34 cellular contexts compared by ENCODE assay signal in genomic region chr16:64872101-64872500, GRCh38.
"Had no signal": no experiment of that assay in that cellular context is flagged by ENCODE, and none has a peak within 500 bp of the region (broad histone marks: within the 10 kb centered on the region; RNA-seq: fewer than 3 reads in every experiment).

No MANE protein-coding gene starts in this region.

- H3K27ac Mint-ChIP-seq: activated CD4-positive, alpha-beta memory T cell treated with anti-CD3 and anti-CD28 coated beads for 36 hours; activated CD4-positive, alpha-beta T cell treated with anti-CD3 and anti-CD28 coated beads for 36 hours; activated CD4-positive, alpha-beta T cell treated with anti-CD3 and anti-CD28 coated beads, Interleukin-2, amount 10 ng/mL, durations not matched to agents 24 days and 14 days; activated CD8-positive, alpha-beta memory T cell treated with anti-CD3 and anti-CD28 coated beads, Interleukin-2, amount 10 ng/mL, durations not matched to agents 7 days and 5 days; activated CD8-positive, alpha-beta T cell treated with anti-CD3 and anti-CD28 coated beads, Interleukin-2, amount 10 ng/mL, durations not matched to agents 7 days and 5 days; activated naive CD4-positive, alpha-beta T cell treated with anti-CD3 and anti-CD28 coated beads for 36 hours; activated naive CD4-positive, alpha-beta T cell treated with anti-CD3 and anti-CD28 coated beads, Interleukin-2, amount 50 U/mL, for 24 hours; activated naive CD8-positive, alpha-beta T cell treated with anti-CD3 and anti-CD28 coated beads for 36 hours; activated naive CD8-positive, alpha-beta T cell treated with anti-CD3 and anti-CD28 coated beads, Interleukin-2, amount 50 U/mL, for 24 hours; activated T-helper 1 cell treated with anti-CD3 and anti-CD28 coated beads, Interleukin-12 subunit alpha, Interleukin-12 subunit beta, Interleukin-2, Interleukin-4 antibody, amounts not matched to agents 30 ng/mL and 10 ng/mL and 1 ng/mL, durations not matched to agents 14 hours and 24 hours and 36 hours; activated T-helper 2 cell treated with anti-CD3 and anti-CD28 coated beads, Interferon-gamma antibody, Interleukin-2, Interleukin-4, amounts not matched to agents 10 μg/mL and 5 μg/mL and 100 μg/mL, durations not matched to agents 14 hours and 24 hours and 36 hours; brain; dendritic cell treated with granulocyte-macrophage colony-stimulating factor and Interleukin-4, amounts not matched to agents 40 ng/mL and 50 ng/mL, for 4 days; endodermal cell had no signal

- H3K4me3 ChIP-seq: adrenal gland, breast epithelium, coronary artery, dorsolateral prefrontal cortex, esophagus muscularis mucosa, gastrocnemius medialis had no signal

- H3K27me3 Mint-ChIP-seq: activated CD4-positive, alpha-beta memory T cell treated with anti-CD3 and anti-CD28 coated beads for 36 hours; activated CD4-positive, alpha-beta T cell treated with anti-CD3 and anti-CD28 coated beads for 36 hours; activated CD4-positive, alpha-beta T cell treated with anti-CD3 and anti-CD28 coated beads, Interleukin-2, amount 10 ng/mL, durations not matched to agents 24 days and 14 days; activated CD8-positive, alpha-beta memory T cell treated with anti-CD3 and anti-CD28 coated beads, Interleukin-2, amount 10 ng/mL, durations not matched to agents 7 days and 5 days; activated naive CD4-positive, alpha-beta T cell treated with anti-CD3 and anti-CD28 coated beads, Interleukin-2, amount 50 U/mL, for 24 hours; activated naive CD8-positive, alpha-beta T cell treated with anti-CD3 and anti-CD28 coated beads for 36 hours; activated naive CD8-positive, alpha-beta T cell treated with anti-CD3 and anti-CD28 coated beads, Interleukin-2, amount 50 U/mL, for 24 hours; central memory CD8-positive, alpha-beta T cell; dendritic cell treated with granulocyte-macrophage colony-stimulating factor and Interleukin-4, amounts not matched to agents 40 ng/mL and 50 ng/mL, for 4 days had no signal

- ATAC-seq: activated CD4-positive, alpha-beta T cell treated with anti-CD3 and anti-CD28 coated beads for 36 hours; activated CD8-positive, alpha-beta memory T cell treated with anti-CD3 and anti-CD28 coated beads, Interleukin-2, amount 10 ng/mL, durations not matched to agents 7 days and 5 days; activated CD8-positive, alpha-beta T cell treated with anti-CD3 and anti-CD28 coated beads, Interleukin-2, amount 10 ng/mL, durations not matched to agents 7 days and 5 days; activated naive CD8-positive, alpha-beta T cell treated with anti-CD3 and anti-CD28 coated beads, Interleukin-2, amount 50 U/mL, for 24 hours; foreskin keratinocyte; gastrocnemius medialis had no signal

- H3K36me3 ChIP-seq: adrenal gland, breast epithelium, esophagus muscularis mucosa, gastrocnemius medialis had no signal

- H3K27ac ChIP-seq: adrenal gland, breast epithelium, coronary artery, dorsolateral prefrontal cortex, esophagus muscularis mucosa, foreskin keratinocyte, gastrocnemius medialis had no signal

- H3K4me3 Mint-ChIP-seq: activated CD4-positive, alpha-beta memory T cell treated with anti-CD3 and anti-CD28 coated beads for 36 hours; activated CD4-positive, alpha-beta T cell treated with anti-CD3 and anti-CD28 coated beads for 36 hours; activated CD4-positive, alpha-beta T cell treated with anti-CD3 and anti-CD28 coated beads, Interleukin-2, amount 10 ng/mL, durations not matched to agents 24 days and 14 days; activated CD8-positive, alpha-beta memory T cell treated with anti-CD3 and anti-CD28 coated beads, Interleukin-2, amount 10 ng/mL, durations not matched to agents 7 days and 5 days; activated CD8-positive, alpha-beta T cell treated with anti-CD3 and anti-CD28 coated beads, Interleukin-2, amount 10 ng/mL, durations not matched to agents 7 days and 5 days; activated naive CD4-positive, alpha-beta T cell treated with anti-CD3 and anti-CD28 coated beads for 36 hours; activated naive CD4-positive, alpha-beta T cell treated with anti-CD3 and anti-CD28 coated beads, Interleukin-2, amount 50 U/mL, for 24 hours; activated naive CD8-positive, alpha-beta T cell treated with anti-CD3 and anti-CD28 coated beads for 36 hours; activated naive CD8-positive, alpha-beta T cell treated with anti-CD3 and anti-CD28 coated beads, Interleukin-2, amount 50 U/mL, for 24 hours; activated T-helper 1 cell treated with anti-CD3 and anti-CD28 coated beads, Interleukin-12 subunit alpha, Interleukin-12 subunit beta, Interleukin-2, Interleukin-4 antibody, amounts not matched to agents 30 ng/mL and 10 ng/mL and 1 ng/mL, durations not matched to agents 14 hours and 24 hours and 36 hours; brain; central memory CD8-positive, alpha-beta T cell; dendritic cell treated with granulocyte-macrophage colony-stimulating factor and Interleukin-4, amounts not matched to agents 40 ng/mL and 50 ng/mL, for 4 days; endodermal cell had no signal

- H3K9me3 ChIP-seq: adrenal gland, breast epithelium, esophagus muscularis mucosa, gastrocnemius medialis had no signal

- DNase-seq: activated CD4-positive, alpha-beta memory T cell treated with anti-CD3 and anti-CD28 coated beads for 36 hours; activated CD4-positive, alpha-beta T cell treated with anti-CD3 and anti-CD28 coated beads for 36 hours; activated CD4-positive, alpha-beta T cell treated with anti-CD3 and anti-CD28 coated beads, Interleukin-2, amount 10 ng/mL, durations not matched to agents 24 days and 14 days; activated CD4-positive, CD25-positive, alpha-beta regulatory T cell; activated CD4-positive, CD25-positive, alpha-beta regulatory T cell treated with anti-CD3 and anti-CD28 coated beads, Interleukin-2, amount 50 U/mL, for 72 hours; activated CD8-positive, alpha-beta memory T cell treated with anti-CD3 and anti-CD28 coated beads, Interleukin-2, amount 10 ng/mL, durations not matched to agents 7 days and 5 days; activated CD8-positive, alpha-beta memory T cell treated with anti-CD3 and anti-CD28 coated beads, Interleukin-2, amount 50 U/mL, for 4 hours; activated CD8-positive, alpha-beta T cell treated with anti-CD3 and anti-CD28 coated beads, Interleukin-2, amount 10 ng/mL, durations not matched to agents 7 days and 5 days; activated effector memory CD4-positive, alpha-beta T cell treated with anti-CD3 and anti-CD28 coated beads, Interleukin-2, amount 50 U/mL, for 16 hours; activated naive CD4-positive, alpha-beta T cell treated with anti-CD3 and anti-CD28 coated beads for 36 hours; activated naive CD8-positive, alpha-beta T cell treated with anti-CD3 and anti-CD28 coated beads for 36 hours; activated naive CD8-positive, alpha-beta T cell treated with anti-CD3 and anti-CD28 coated beads, Interleukin-2, amount 50 U/mL, for 24 hours; activated T-cell treated with anti-CD3 and anti-CD28 coated beads, Interleukin-2, amount 50 U/mL, for 1 hour; activated T-cell treated with anti-CD3 and anti-CD28 coated beads, Interleukin-2, amount 50 U/mL, for 48 hours; adrenal gland; amygdala; aorta; dorsolateral prefrontal cortex; effector memory CD4-positive, alpha-beta T cell; endodermal cell; erythroblast; foreskin keratinocyte; gastrocnemius medialis; glutamatergic neuron; T-helper 2 cell had no signal

- H3K9me3 Mint-ChIP-seq: endodermal cell had no signal

- H3K36me3 Mint-ChIP-seq: activated CD4-positive, alpha-beta memory T cell treated with anti-CD3 and anti-CD28 coated beads for 36 hours; activated CD8-positive, alpha-beta memory T cell treated with anti-CD3 and anti-CD28 coated beads, Interleukin-2, amount 10 ng/mL, durations not matched to agents 7 days and 5 days; activated naive CD4-positive, alpha-beta T cell treated with anti-CD3 and anti-CD28 coated beads, Interleukin-2, amount 50 U/mL, for 24 hours; activated naive CD8-positive, alpha-beta T cell treated with anti-CD3 and anti-CD28 coated beads for 36 hours had no signal

- H3K4me1 Mint-ChIP-seq: activated CD4-positive, alpha-beta T cell treated with anti-CD3 and anti-CD28 coated beads for 36 hours; activated CD4-positive, alpha-beta T cell treated with anti-CD3 and anti-CD28 coated beads, Interleukin-2, amount 10 ng/mL, durations not matched to agents 24 days and 14 days; activated CD8-positive, alpha-beta memory T cell treated with anti-CD3 and anti-CD28 coated beads, Interleukin-2, amount 10 ng/mL, durations not matched to agents 7 days and 5 days; activated naive CD4-positive, alpha-beta T cell treated with anti-CD3 and anti-CD28 coated beads, Interleukin-2, amount 50 U/mL, for 24 hours; activated naive CD8-positive, alpha-beta T cell treated with anti-CD3 and anti-CD28 coated beads for 36 hours; activated naive CD8-positive, alpha-beta T cell treated with anti-CD3 and anti-CD28 coated beads, Interleukin-2, amount 50 U/mL, for 24 hours; central memory CD8-positive, alpha-beta T cell had no signal

- H3K27me3 ChIP-seq: adrenal gland, breast epithelium, dorsolateral prefrontal cortex, esophagus muscularis mucosa, foreskin keratinocyte, gastrocnemius medialis had no signal

- H3K4me1 ChIP-seq: adrenal gland, breast epithelium, esophagus muscularis mucosa, foreskin keratinocyte had no signal
